16 cellular contexts compared by ENCODE assay signal in the genomic region with DNA sequence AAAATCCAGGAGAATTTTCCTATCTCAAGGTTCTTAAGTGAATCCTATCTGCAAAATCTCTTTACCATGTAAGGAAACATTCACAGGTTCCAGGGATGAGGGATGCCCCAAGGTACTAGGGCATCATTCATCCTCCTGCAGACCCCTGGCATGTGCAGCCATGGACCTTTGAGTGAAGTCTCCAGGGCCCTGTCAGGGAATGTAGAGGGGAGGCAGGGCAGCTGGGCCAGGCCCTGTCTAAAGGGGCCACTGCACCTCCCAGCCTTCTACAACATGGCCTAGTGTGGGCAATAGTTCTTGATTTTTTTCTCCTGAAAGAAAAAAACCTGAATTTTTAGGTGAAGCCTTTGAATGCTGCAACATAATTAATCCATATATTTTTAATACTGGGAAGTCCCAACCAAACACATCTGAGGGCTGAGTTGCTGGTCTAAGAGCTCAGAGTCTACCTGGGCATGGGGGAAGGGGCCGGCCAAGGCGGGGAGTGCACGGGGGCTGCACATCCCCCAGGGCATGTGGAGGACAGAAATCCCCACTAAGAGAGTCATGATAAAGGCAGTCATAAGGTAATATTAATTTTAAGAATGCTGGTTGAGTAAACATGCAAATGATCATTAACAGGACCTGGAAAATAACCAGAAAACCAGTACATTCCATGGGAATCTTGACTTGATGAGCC.
DNase-seq lines count a peak whose midpoint lies in the region; ATAC-seq and TF ChIP-seq lines count a peak whose summit lies in the region.
"Had no signal": no experiment of that assay in that cellular context is flagged by ENCODE, and none has a peak within 500 bp of the region (broad histone marks: within the 10 kb centered on the region; RNA-seq: fewer than 3 reads in every experiment).

No MANE protein-coding gene starts in this region.

- peaks cover 34% of the 10 kb centered on the region for H3F3A ChIP-seq in MM.1S (ENCODE audit: insufficient read depth, low read length)
- peaks cover 18% of the 10 kb centered on the region for H3F3A ChIP-seq in neural progenitor cell (ENCODE audit: low read depth)

- POLR2A ChIA-PET in CD8-positive, alpha-beta T cell (lab: Charles Lee) = interaction anchor here (1.6 kb wide), 1 partner anchor 89 kb away, joined by 7 read pairs; no protein-coding TSS in a partner anchor

- H3K27ac Mint-ChIP-seq in CD8-positive, alpha-beta T cell = peak overlapping the region; percentile 98
- no peak overlapping the region for H3K27ac Mint-ChIP-seq in neural progenitor cell

- H3K4me3 Mint-ChIP-seq in CD8-positive, alpha-beta T cell = no peak overlapping the region
- no peak overlapping the region for H3K4me3 Mint-ChIP-seq in neural progenitor cell
- H3K4me3 Mint-ChIP-seq: CD14-positive monocyte had no signal

- H3K4me2 ChIP-seq in MM.1S (ENCODE audit: low read depth, low read length) (peak overlapping the region; percentile 71; the same call in 1 of the 2 replicates), neural progenitor cell (peak overlapping the region; percentile 65)

- no peaks in the 10 kb centered on the region for H4K20me1 ChIP-seq in MM.1S (ENCODE audit: insufficient read depth, low read length)
- peaks cover 43% of the 10 kb centered on the region for H4K20me1 ChIP-seq in neural progenitor cell (ENCODE audit: low read depth)

- no peaks in the 10 kb centered on the region for H3K27me3 ChIP-seq in CD8-positive, alpha-beta T cell (ENCODE audit: insufficient read depth, low read length)
- H3K27me3 ChIP-seq in MM.1S (replicated peaks; ENCODE audit: insufficient read depth, low read length) = no peaks in the 10 kb centered on the region
- no peaks in the 10 kb centered on the region for H3K27me3 ChIP-seq in neural progenitor cell
- H3K27me3 ChIP-seq: SJSA1 had no signal

- CTCF ChIA-PET in CD8-positive, alpha-beta T cell (lab: Charles Lee) = interaction anchor here (1.0 to 2.9 kb wide), 2 partner anchors 114 to 115 kb away, joined by 3 to 21 read pairs; no protein-coding TSS in a partner anchor

- H3K9me3 Mint-ChIP-seq in CD8-positive, alpha-beta T cell = no peaks in the 10 kb centered on the region
- no peaks in the 10 kb centered on the region for H3K9me3 Mint-ChIP-seq in neural progenitor cell
- H3K9me3 Mint-ChIP-seq: CD14-positive monocyte had no signal

- H3K79me2 ChIP-seq in MM.1S (ENCODE audit: low read length) = peaks cover 90% of the 10 kb centered on the region
- peaks cover 24% of the 10 kb centered on the region for H3K79me2 ChIP-seq in neural progenitor cell (ENCODE audit: low read depth)

- H3K9ac ChIP-seq in MM.1S (ENCODE audit: low read length) = 0 out of 2 replicates have a peak overlapping the region, but pooled peaks have one; percentile 12
- no peak overlapping the region for H3K9ac ChIP-seq in neural progenitor cell

- peaks cover 89% of the 10 kb centered on the region for H3K4me1 Mint-ChIP-seq in CD8-positive, alpha-beta T cell (ENCODE audit: low read depth)
- peaks cover 20% of the 10 kb centered on the region for H3K4me1 Mint-ChIP-seq in neural progenitor cell

- no peak overlapping the region for H3K27ac ChIP-seq in CD8-positive, alpha-beta T cell (ENCODE audit: low read depth, low read length)
- H3K27ac ChIP-seq in MM.1S (ENCODE audit: low read length) (peak overlapping the region; percentile 72; the same call in 1 of the 2 replicates), cingulate gyrus (ENCODE audit: low read depth, low read length) (peak overlapping the region; percentile 98), neural progenitor cell (peak overlapping the region; percentile 72)
- H3K27ac ChIP-seq: SJSA1 had no signal

- H3K4me3 ChIP-seq in CD8-positive, alpha-beta T cell (ENCODE audit: low read depth, low read length) = no peak overlapping the region
- H3K4me3 ChIP-seq in MM.1S (ENCODE audit: low read length) = no peak overlapping the region
- H3K4me3 ChIP-seq in neural progenitor cell = peak overlapping the region; percentile 12
- H3K4me3 ChIP-seq: SJSA1 had no signal

- intact Hi-C loops in CD8-positive, alpha-beta T cell (cut with DNase I, micrococcal nuclease) = no loop called here

- no peaks in the 10 kb centered on the region for H3K9me3 ChIP-seq in CD8-positive, alpha-beta T cell (ENCODE audit: low read length)
- H3K9me3 ChIP-seq in MM.1S (replicated peaks; ENCODE audit: insufficient read depth, low read length) (no peaks in the 10 kb centered on the region), neural progenitor cell (ENCODE audit: low read depth) (no peaks in the 10 kb centered on the region)
- H3K9me3 ChIP-seq: SJSA1 had no signal

- H3K4me1 ChIP-seq in CD8-positive, alpha-beta T cell (ENCODE audit: insufficient read depth, low read length) = peaks cover 97% of the 10 kb centered on the region
- H3K4me1 ChIP-seq in MM.1S (ENCODE audit: low read length) (peaks cover 63% of the 10 kb centered on the region), neural progenitor cell (peaks cover 27% of the 10 kb centered on the region)

- DNase-seq in CD8-positive, alpha-beta T cell = no peak
- DNase-seq in MM.1S (no peak), neural progenitor cell (ENCODE audit: low spot score) (no peak), NCI-H2107 treated with DMSO at 0.1 percent for 48 hours (lab: John Stamatoyannopoulos, UW; ENCODE audit: unreplicated experiment) (no peak)
- DNase-seq: activated effector memory CD4-positive, alpha-beta T cell treated with Interleukin-2 at 50 U/mL for 16 hours; cerebellar nuclear complex; GF-D8; KBM-7; NCI-H187; stimulated activated CD4-positive, alpha-beta T cell treated with anti-CD3 and anti-CD28 coated beads, Interleukin-4, amount 100 ng/mL, for 24 hours had no signal

- peaks cover 18% of the 10 kb centered on the region for H3K36me3 ChIP-seq in CD8-positive, alpha-beta T cell (ENCODE audit: insufficient read depth, low read length)
- H3K36me3 ChIP-seq in MM.1S (replicated peaks; ENCODE audit: insufficient read depth, low read length) (no peaks in the 10 kb centered on the region), neural progenitor cell (no peaks in the 10 kb centered on the region)
- H3K36me3 ChIP-seq: SJSA1 had no signal

- H3K36me3 Mint-ChIP-seq in CD8-positive, alpha-beta T cell = peaks cover 49% of the 10 kb centered on the region
- H3K36me3 Mint-ChIP-seq in neural progenitor cell = no peaks in the 10 kb centered on the region

- H2AFZ ChIP-seq in MM.1S (ENCODE audit: low read length) = no peak overlapping the region
- H2AFZ ChIP-seq in neural progenitor cell (replicated peaks) = no peak overlapping the region

- H3K27me3 Mint-ChIP-seq in CD8-positive, alpha-beta T cell (ENCODE audit: low read depth) = no peaks in the 10 kb centered on the region
- peaks cover 4% of the 10 kb centered on the region for H3K27me3 Mint-ChIP-seq in neural progenitor cell (ENCODE audit: insufficient read depth, low read depth)

- ATAC-seq in CD8-positive, alpha-beta T cell = no peak
- ATAC-seq in GM21360 (IDR thresholded peaks at IDR 0.05; ENCODE audit: unreplicated experiment) (no peak), HG02885 (IDR thresholded peaks at IDR 0.05; ENCODE audit: poor library complexity, unreplicated experiment) (no peak), GM21528 (IDR thresholded peaks at IDR 0.05; ENCODE audit: low FRiP score, unreplicated experiment) (no peak)

- TF ChIP-seq CTCF in CD8-positive, alpha-beta T cell (IDR thresholded peaks at IDR 0.05) = no peak
- TF ChIP-seq CTCF in MM.1S (IDR thresholded peaks at IDR 0.05; ENCODE audit: low read length) (no peak), neural progenitor cell (IDR thresholded peaks at IDR 0.05) (no peak)

- no peaks in the 10 kb centered on the region for H3K9me2 ChIP-seq in MM.1S (replicated peaks; ENCODE audit: insufficient read depth, low read length)
